Comparison of ENCODE assay signal across 30 cellular contexts in genomic region chr5:54370982-54371381, GRCh38.
"Had no signal": no experiment of that assay in that cellular context is flagged by ENCODE, and none has a peak within 500 bp of the region (broad histone marks: within the 10 kb centered on the region; RNA-seq: fewer than 3 reads in every experiment).

No MANE protein-coding gene starts in this region.

- DNase-seq: activated B cell treated with CpG ODN at 0.5 μM for 24 hours; activated CD4-positive, alpha-beta T cell treated with anti-CD3 and anti-CD28 coated beads for 4 hours; activated CD4-positive, alpha-beta T cell treated with anti-CD3 and anti-CD28 coated beads, Interleukin-2, amount 10 ng/mL, durations not matched to agents 24 days and 14 days; activated CD4-positive, alpha-beta T cell treated with anti-CD3 and anti-CD28 coated beads, Interleukin-2, amount 50 U/mL, for 1 hour; activated CD4-positive, alpha-beta T cell treated with anti-CD3 and anti-CD28 coated beads, Interleukin-2, amount 50 U/mL, for 4 hours; activated CD4-positive, CD25-positive, alpha-beta regulatory T cell treated with anti-CD3 and anti-CD28 coated beads, Interleukin-2, amount 50 U/mL, for 72 hours; activated CD8-positive, alpha-beta memory T cell treated with anti-CD3 and anti-CD28 coated beads for 24 hours; activated CD8-positive, alpha-beta memory T cell treated with anti-CD3 and anti-CD28 coated beads, Interleukin-2, amount 10 ng/mL, durations not matched to agents 7 days and 5 days; activated CD8-positive, alpha-beta memory T cell treated with anti-CD3 and anti-CD28 coated beads, Interleukin-2, amount 50 U/mL, for 48 hours; activated CD8-positive, alpha-beta T cell treated with anti-CD3 and anti-CD28 coated beads, Interleukin-2, amount 10 ng/mL, durations not matched to agents 7 days and 5 days; activated effector memory CD4-positive, alpha-beta T cell treated with Interleukin-2 at 50 U/mL for 16 hours; activated gamma-delta T cell; activated naive CD4-positive, alpha-beta T cell treated with anti-CD3 and anti-CD28 coated beads, Interleukin-2, amount 10 ng/mL, durations not matched to agents 7 days and 5 days; activated naive CD4-positive, alpha-beta T cell treated with Interleukin-2 at 50 U/mL for 16 hours; activated naive CD8-positive, alpha-beta T cell treated with anti-CD3 and anti-CD28 coated beads, Interleukin-2, amount 10 ng/mL, durations not matched to agents 7 days and 5 days; activated naive CD8-positive, alpha-beta T cell treated with anti-CD3 and anti-CD28 coated beads, Interleukin-2, amount 50 U/mL, for 24 hours; activated T-cell treated with anti-CD3 and anti-CD28 coated beads, Interleukin-2, amount 50 U/mL, for 24 hours; activated T-cell treated with anti-CD3 and anti-CD28 coated beads, Interleukin-2, amount 50 U/mL, for 48 hours; amygdala; anterior cingulate cortex; caudate nucleus; cerebellar nuclear complex; T-helper 1 cell; T-helper 2 cell; T-helper 9 cell had no signal

- H3K27ac ChIP-seq: ascending aorta, cardiac muscle cell, VCaP had no signal

- H3K4me3 ChIP-seq: ascending aorta, cardiac muscle cell had no signal

- H3K4me1 ChIP-seq: ascending aorta had no signal

- FAIRE-seq: bronchial epithelial cell, TTC549 had no signal

- ATAC-seq: activated CD8-positive, alpha-beta memory T cell treated with anti-CD3 and anti-CD28 coated beads, Interleukin-2, amount 10 ng/mL, durations not matched to agents 7 days and 5 days; activated CD8-positive, alpha-beta T cell treated with anti-CD3 and anti-CD28 coated beads, Interleukin-2, amount 10 ng/mL, durations not matched to agents 7 days and 5 days; activated naive CD8-positive, alpha-beta T cell treated with anti-CD3 and anti-CD28 coated beads, Interleukin-2, amount 50 U/mL, for 24 hours had no signal

- H3K27me3 ChIP-seq: ascending aorta, cardiac muscle cell had no signal

- H3K36me3 ChIP-seq: ascending aorta, cardiac muscle cell had no signal
